In the genomic region with DNA sequence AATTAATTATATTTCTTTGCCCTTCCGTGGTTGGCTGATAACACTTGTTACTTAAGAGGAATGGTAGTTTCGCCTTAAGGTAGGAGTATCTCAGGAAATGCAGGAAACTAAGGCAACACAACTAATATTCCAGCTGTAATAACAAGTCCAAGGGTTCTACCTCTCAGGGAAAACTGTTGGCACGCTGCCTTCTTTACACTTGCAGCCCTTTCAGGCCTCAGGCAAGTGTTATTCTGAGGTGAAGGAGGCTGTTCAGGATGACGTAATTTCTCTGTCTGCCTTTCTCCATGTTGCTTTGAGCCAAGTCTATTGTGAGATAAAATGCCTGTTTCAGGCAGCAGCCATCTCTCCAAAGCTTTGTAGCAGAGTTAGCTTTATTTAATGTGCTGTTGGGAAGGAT, we compare ENCODE assay signal across 10 cellular contexts. TPM values are rescaled to one million over a fixed set of nuclear protein-coding genes. Genes with fewer than 3 reads are reported as not detected.
DNase-seq lines count a peak whose midpoint lies in the region; ATAC-seq and TF ChIP-seq lines count a peak whose summit lies in the region.
"Had no signal": no experiment of that assay in that cellular context is flagged by ENCODE, and none has a peak within 500 bp of the region (broad histone marks: within the 10 kb centered on the region; RNA-seq: fewer than 3 reads in every experiment).

No MANE protein-coding gene starts in this region.

- TF ChIP-seq CTCF in astrocyte of the spinal cord (IDR thresholded peaks at IDR 0.05; ENCODE audit: low read depth, low read length) (no peak), uterus (IDR thresholded peaks at IDR 0.05) (no peak)

- H3K27ac ChIP-seq in uterus, result peak overlapping the region; percentile 60 to 62
- H3K27ac ChIP-seq: A549 had no signal

- no peaks in the 10 kb centered on the region for H3K4me1 ChIP-seq in uterus

- H3K4me3 ChIP-seq in astrocyte of the spinal cord (ENCODE audit: low read depth, low read length) (no peak overlapping the region), uterus (no peak overlapping the region)
- H3K4me3 ChIP-seq: A549 had no signal

- H3K36me3 ChIP-seq in uterus, result no peaks in the 10 kb centered on the region

- no peaks in the 10 kb centered on the region for H3K27me3 ChIP-seq in uterus

- in situ Hi-C loops in astrocyte of the spinal cord (cut with HindIII; ENCODE audit: low sequenced_read_pairs), result no loop called here

- intact Hi-C loops in uterus (cut with DNase I; ENCODE audit: low total_unique reads), result no loop called here

- H3K9me3 ChIP-seq in uterus, result no peaks in the 10 kb centered on the region

- TF ChIP-seq POLR2A in uterus (IDR thresholded peaks at IDR 0.05), result no peak

- ATAC-seq in HG03045 (IDR thresholded peaks at IDR 0.05; ENCODE audit: unreplicated experiment), result no peak
- ATAC-seq: A549 had no signal

- DNase-seq in SHP77 (lab: John Stamatoyannopoulos, UW), result peak; percentile 40 to 61
- DNase-seq in SHP77 treated with DMSO at 0.1 percent for 48 hours (lab: John Stamatoyannopoulos, UW), result no peak
- DNase-seq in astrocyte of the spinal cord (ENCODE audit: low read depth, low spot score), result peak; percentile 78
- DNase-seq in iPS-NIHi11 (ENCODE audit: low spot score), result peak; percentile 13
- peak in 1 of 2 donors; percentile 26 for DNase-seq in uterus
- DNase-seq in NAMALWA (ENCODE audit: low spot score), result no peak
- no peak for DNase-seq in ureter (ENCODE audit: low spot score)
- DNase-seq: stimulated activated CD4-positive, alpha-beta T cell treated with anti-CD3 and anti-CD28 coated beads, Interleukin-12 subunit alpha, Interleukin-12 subunit beta, amount 100 ng/mL, for 4 hours had no signal

RNA-seq across cellular contexts. Expression of gene VCAN, which starts 38.0 kb away (rescaled TPM):
- total RNA-seq in uterus (100 to 1,000 TPM in 1 of 4 donors, 10 to 100 TPM in 3; 53.0 to 833 (median 65.1) TPM), ureter (75.9 TPM)

Comparison
In these comparisons a context has a peak if more than half of its experiments do, and no peak if none do; other contexts are left out.
1. DNase-seq: peak in SHP77 (2 of 2), astrocyte of the spinal cord (single experiment) and iPS-NIHi11 (single experiment); none in SHP77 treated with DMSO at 0.1 percent for 48 hours (single experiment), NAMALWA (single experiment) and ureter (single experiment).